In the genomic region with DNA sequence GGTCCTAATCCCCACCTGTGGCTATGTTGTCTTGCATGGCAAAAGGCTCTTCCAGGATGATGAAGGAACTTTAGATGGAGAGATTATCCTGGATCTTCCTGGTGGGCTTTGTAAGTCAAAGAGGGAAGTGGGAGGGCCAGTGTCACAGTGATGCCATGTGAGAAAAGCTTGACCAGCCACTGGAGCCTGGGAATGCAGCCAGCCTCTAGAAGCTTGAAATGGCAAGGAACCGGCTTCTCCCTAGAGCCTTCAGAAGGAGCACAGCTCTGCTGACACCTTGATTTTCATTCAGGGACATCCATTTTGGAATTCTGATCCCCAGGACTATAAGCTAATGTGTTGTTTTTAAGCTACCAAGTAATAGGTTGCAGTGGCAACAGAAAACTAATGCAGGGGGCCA, we compare ENCODE assay signal across 33 cellular contexts. TPM values are rescaled to one million over a fixed set of nuclear protein-coding genes. Genes with fewer than 3 reads are reported as not detected.
"Had no signal": no experiment of that assay in that cellular context is flagged by ENCODE, and none has a peak within 500 bp of the region (broad histone marks: within the 10 kb centered on the region; RNA-seq: fewer than 3 reads in every experiment).

No MANE protein-coding gene starts in this region.

- H3K79me2 ChIP-seq: hepatocyte had no signal

- H3K27me3 ChIP-seq: body of pancreas, cardiac muscle cell, dorsolateral prefrontal cortex, gastrocnemius medialis, hepatocyte, neutrophil, ovary, tibial artery, upper lobe of right lung had no signal

- DNase-seq: activated CD4-positive, alpha-beta memory T cell treated with anti-CD3 and anti-CD28 coated beads, Interleukin-2, amount 10 ng/mL, durations not matched to agents 7 days and 5 days; activated CD4-positive, alpha-beta T cell treated with anti-CD3 and anti-CD28 coated beads for 48 hours; activated CD8-positive, alpha-beta memory T cell treated with anti-CD3 and anti-CD28 coated beads, Interleukin-2, amount 50 U/mL, for 48 hours; activated gamma-delta T cell treated with Interleukin-2 at 50 U/mL for 16 hours; activated naive CD8-positive, alpha-beta T cell treated with anti-CD3 and anti-CD28 coated beads, Interleukin-2, amount 50 U/mL, for 24 hours; activated T-cell treated with anti-CD3 and anti-CD28 coated beads, Interleukin-2, amount 50 U/mL, for 4 hours; body of pancreas; cerebellar nuclear complex; dorsolateral prefrontal cortex; effector memory CD4-positive, alpha-beta T cell; gastrocnemius medialis; islet precursor cell; left ventricle myocardium inferior; ovary; retina; stimulated activated CD4-positive, alpha-beta T cell treated with anti-CD3 and anti-CD28 coated beads, Interleukin-4, amount 100 ng/mL, for 24 hours; stimulated activated naive CD8-positive, alpha-beta T cell treated with anti-CD3 and anti-CD28 coated beads, Interleukin-15, amount 100 ng/mL, for 72 hours; T-helper 9 cell; tibial artery; upper lobe of right lung; WERI-Rb-1 had no signal

- H3K36me3 ChIP-seq: cardiac muscle cell, gastrocnemius medialis, left ventricle myocardium inferior, neutrophil, ovary, prostate gland, upper lobe of right lung, WERI-Rb-1 had no signal

- H3K9me3 ChIP-seq: body of pancreas, gastrocnemius medialis, left ventricle myocardium inferior, neutrophil, ovary, prostate gland, tibial artery, upper lobe of right lung had no signal

- ATAC-seq: activated CD4-positive, CD25-positive, alpha-beta regulatory T cell treated with anti-CD3 and anti-CD28 coated beads, Interleukin-2, amount 50 U/mL, for 24 hours; activated naive CD8-positive, alpha-beta T cell treated with anti-CD3 and anti-CD28 coated beads, Interleukin-2, amount 50 U/mL, for 24 hours; activated T-cell treated with anti-CD3 and anti-CD28 coated beads, Interleukin-2, amount 50 U/mL, for 4 hours; activated T-helper 17 cell treated with anti-CD3 and anti-CD28 coated beads, Interleukin-2, amount 50 U/mL, for 72 hours; body of pancreas; sciatic nerve; stimulated activated effector memory CD8-positive, alpha-beta T cell treated with anti-CD3 and anti-CD28 coated beads, Interleukin-12 subunit alpha, Interleukin-12 subunit beta, amount 100 ng/mL, for 72 hours; stimulated activated naive CD8-positive, alpha-beta T cell treated with anti-CD3 and anti-CD28 coated beads, Interleukin-15, amount 100 ng/mL, for 72 hours; upper lobe of right lung had no signal

- H3K4me3 ChIP-seq: body of pancreas, cardiac muscle cell, coronary artery, dorsolateral prefrontal cortex, gastrocnemius medialis, hepatocyte, left ventricle myocardium inferior, lung, ovary, prostate gland, skin epidermis, tibial artery, upper lobe of right lung had no signal

- H3K27ac ChIP-seq: body of pancreas, cardiac muscle cell, coronary artery, dorsolateral prefrontal cortex, gastrocnemius medialis, hepatocyte, left ventricle myocardium inferior, neutrophil, ovary, prostate gland, skin epidermis, tibial artery, upper lobe of right lung, WERI-Rb-1 had no signal

- H3K4me1 ChIP-seq: upper lobe of right lung had no signal

- H3K4me2 ChIP-seq: hepatocyte had no signal

- H2AFZ ChIP-seq: hepatocyte had no signal

RNA-seq across cellular contexts. Expression of a gene that starts 58.3 kb away (rescaled TPM):
- total RNA-seq: activated CD4-positive, alpha-beta memory T cell treated with anti-CD3 and anti-CD28 coated beads, Interleukin-2, amount 10 ng/mL, durations not matched to agents 7 days and 5 days; epithelial cell of proximal tubule had no signal
